ENCODE assay signal across 1 cellular context in the genomic region with DNA sequence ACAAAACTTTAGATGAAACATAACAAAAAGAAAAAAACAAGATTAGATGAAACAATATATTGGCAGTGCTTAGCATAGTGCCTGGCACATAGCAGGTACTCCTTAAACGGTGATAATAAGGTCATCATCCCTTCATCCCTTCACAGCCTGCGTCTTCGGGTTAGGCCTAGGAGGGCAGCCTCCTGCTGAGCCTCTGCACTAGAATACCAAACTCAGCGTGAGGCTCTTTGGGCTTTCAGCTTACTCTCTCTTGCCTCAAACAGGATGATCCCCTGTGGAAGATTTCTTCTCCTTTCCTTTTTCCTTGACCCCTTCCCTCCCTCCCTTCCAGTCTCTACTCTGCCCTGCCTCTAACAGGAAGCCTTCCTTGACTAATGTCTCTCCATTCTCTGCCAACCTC.
TF ChIP-seq lines count a peak whose summit lies in the region.

No MANE protein-coding gene starts in this region.

TF ChIP-seq in HepG2, 621 proteins besides CTCF, POLR2A, EP300 and RAD21:
- TF ChIP-seq, protein P1, sequence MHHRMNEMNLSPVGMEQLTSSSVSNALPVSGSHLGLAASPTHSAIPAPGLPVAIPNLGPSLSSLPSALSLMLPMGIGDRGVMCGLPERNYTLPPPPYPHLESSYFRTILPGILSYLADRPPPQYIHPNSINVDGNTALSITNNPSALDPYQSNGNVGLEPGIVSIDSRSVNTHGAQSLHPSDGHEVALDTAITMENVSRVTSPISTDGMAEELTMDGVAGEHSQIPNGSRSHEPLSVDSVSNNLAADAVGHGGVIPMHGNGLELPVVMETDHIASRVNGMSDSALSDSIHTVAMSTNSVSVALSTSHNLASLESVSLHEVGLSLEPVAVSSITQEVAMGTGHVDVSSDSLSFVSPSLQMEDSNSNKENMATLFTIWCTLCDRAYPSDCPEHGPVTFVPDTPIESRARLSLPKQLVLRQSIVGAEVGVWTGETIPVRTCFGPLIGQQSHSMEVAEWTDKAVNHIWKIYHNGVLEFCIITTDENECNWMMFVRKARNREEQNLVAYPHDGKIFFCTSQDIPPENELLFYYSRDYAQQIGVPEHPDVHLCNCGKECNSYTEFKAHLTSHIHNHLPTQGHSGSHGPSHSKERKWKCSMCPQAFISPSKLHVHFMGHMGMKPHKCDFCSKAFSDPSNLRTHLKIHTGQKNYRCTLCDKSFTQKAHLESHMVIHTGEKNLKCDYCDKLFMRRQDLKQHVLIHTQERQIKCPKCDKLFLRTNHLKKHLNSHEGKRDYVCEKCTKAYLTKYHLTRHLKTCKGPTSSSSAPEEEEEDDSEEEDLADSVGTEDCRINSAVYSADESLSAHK (CRISPR knock-in tag; IDR thresholded peaks at IDR 0.05; ENCODE audit: borderline replicate concordance) = no peak
- TF ChIP-seq TARDBP (CRISPR knock-in tag; IDR thresholded peaks at IDR 0.05) (no peak), MED8 (CRISPR knock-in tag; IDR thresholded peaks at IDR 0.05; ENCODE audit: insufficient replicate concordance) (no peak), ZNF354B (CRISPR knock-in tag; IDR thresholded peaks at IDR 0.05) (no peak), ZNF7 (CRISPR knock-in tag; IDR thresholded peaks at IDR 0.05) (no peak), ZNF333 (CRISPR knock-in tag; IDR thresholded peaks at IDR 0.05; ENCODE audit: borderline replicate concordance) (no peak), ARNTL (CRISPR knock-in tag; IDR thresholded peaks at IDR 0.05) (no peak), ZNF761 (CRISPR knock-in tag; conservative IDR thresholded peaks at IDR 0.05) (no peak), STAG1 (CRISPR knock-in tag; IDR thresholded peaks at IDR 0.05) (no peak), ZNF33A (CRISPR knock-in tag; IDR thresholded peaks at IDR 0.05; ENCODE audit: borderline replicate concordance) (no peak), ZKSCAN5 (CRISPR knock-in tag; IDR thresholded peaks at IDR 0.05) (no peak), ZNF101 (CRISPR knock-in tag; IDR thresholded peaks at IDR 0.05; ENCODE audit: borderline replicate concordance, low read depth) (no peak), ZNF34 (CRISPR knock-in tag; IDR thresholded peaks at IDR 0.05; ENCODE audit: borderline replicate concordance) (no peak)
- TF ChIP-seq, protein P2, sequence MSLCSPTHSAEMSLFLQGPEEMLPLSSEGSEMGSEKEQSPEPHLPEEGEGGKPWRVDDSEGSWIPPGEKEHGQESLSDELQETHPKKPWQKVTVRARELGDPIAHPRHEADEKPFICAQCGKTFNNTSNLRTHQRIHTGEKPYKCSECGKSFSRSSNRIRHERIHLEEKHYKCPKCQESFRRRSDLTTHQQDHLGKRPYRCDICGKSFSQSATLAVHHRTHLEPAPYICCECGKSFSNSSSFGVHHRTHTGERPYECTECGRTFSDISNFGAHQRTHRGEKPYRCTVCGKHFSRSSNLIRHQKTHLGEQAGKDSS (CRISPR knock-in tag; IDR thresholded peaks at IDR 0.05; ENCODE audit: borderline replicate concordance, low read depth) = no peak
- TF ChIP-seq, protein P3, sequence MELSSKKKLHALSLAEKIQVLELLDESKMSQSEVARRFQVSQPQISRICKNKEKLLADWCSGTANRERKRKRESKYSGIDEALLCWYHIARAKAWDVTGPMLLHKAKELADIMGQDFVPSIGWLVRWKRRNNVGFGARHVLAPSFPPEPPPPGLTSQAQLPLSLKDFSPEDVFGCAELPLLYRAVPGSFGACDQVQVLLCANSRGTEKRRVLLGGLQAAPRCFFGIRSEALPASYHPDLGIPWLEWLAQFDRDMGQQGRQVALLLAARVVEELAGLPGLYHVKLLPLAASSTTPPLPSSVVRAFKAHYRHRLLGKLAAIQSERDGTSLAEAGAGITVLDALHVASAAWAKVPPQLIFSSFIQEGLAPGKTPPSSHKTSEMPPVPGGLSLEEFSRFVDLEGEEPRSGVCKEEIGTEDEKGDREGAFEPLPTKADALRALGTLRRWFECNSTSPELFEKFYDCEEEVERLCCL (CRISPR knock-in tag; IDR thresholded peaks at IDR 0.05; ENCODE audit: borderline replicate concordance) = no peak
- TF ChIP-seq, protein P4, sequence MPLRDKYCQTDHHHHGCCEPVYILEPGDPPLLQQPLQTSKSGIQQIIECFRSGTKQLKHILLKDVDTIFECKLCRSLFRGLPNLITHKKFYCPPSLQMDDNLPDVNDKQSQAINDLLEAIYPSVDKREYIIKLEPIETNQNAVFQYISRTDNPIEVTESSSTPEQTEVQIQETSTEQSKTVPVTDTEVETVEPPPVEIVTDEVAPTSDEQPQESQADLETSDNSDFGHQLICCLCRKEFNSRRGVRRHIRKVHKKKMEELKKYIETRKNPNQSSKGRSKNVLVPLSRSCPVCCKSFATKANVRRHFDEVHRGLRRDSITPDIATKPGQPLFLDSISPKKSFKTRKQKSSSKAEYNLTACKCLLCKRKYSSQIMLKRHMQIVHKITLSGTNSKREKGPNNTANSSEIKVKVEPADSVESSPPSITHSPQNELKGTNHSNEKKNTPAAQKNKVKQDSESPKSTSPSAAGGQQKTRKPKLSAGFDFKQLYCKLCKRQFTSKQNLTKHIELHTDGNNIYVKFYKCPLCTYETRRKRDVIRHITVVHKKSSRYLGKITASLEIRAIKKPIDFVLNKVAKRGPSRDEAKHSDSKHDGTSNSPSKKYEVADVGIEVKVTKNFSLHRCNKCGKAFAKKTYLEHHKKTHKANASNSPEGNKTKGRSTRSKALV (CRISPR knock-in tag; IDR thresholded peaks at IDR 0.05) = no peak
